In the genomic region with DNA sequence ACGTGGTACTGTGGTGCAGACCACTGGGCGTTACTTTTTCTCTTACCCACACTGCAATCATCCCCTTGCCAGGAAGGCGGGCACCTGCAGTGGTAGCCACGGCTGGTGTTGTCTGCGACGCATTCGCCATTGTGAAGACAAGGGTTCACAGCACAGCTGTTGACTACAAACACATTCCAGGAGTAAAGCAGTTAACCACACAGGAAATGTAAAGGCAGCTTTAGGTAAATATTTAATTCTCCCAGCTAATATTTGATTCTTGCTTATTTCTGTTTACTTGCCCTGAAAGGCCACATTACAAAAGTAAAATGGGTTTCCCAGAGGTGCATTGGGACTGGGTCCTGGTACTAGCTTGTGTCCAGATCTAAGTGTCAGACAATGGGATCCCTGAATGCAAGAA, we compare ENCODE assay signal across 1 cellular context.
TF ChIP-seq lines count a peak whose summit lies in the region.

No MANE protein-coding gene starts in this region.

TF ChIP-seq in HepG2, 621 proteins besides CTCF, POLR2A, EP300 and RAD21 (continued from another document and continues in another):
- TF ChIP-seq, protein P1, sequence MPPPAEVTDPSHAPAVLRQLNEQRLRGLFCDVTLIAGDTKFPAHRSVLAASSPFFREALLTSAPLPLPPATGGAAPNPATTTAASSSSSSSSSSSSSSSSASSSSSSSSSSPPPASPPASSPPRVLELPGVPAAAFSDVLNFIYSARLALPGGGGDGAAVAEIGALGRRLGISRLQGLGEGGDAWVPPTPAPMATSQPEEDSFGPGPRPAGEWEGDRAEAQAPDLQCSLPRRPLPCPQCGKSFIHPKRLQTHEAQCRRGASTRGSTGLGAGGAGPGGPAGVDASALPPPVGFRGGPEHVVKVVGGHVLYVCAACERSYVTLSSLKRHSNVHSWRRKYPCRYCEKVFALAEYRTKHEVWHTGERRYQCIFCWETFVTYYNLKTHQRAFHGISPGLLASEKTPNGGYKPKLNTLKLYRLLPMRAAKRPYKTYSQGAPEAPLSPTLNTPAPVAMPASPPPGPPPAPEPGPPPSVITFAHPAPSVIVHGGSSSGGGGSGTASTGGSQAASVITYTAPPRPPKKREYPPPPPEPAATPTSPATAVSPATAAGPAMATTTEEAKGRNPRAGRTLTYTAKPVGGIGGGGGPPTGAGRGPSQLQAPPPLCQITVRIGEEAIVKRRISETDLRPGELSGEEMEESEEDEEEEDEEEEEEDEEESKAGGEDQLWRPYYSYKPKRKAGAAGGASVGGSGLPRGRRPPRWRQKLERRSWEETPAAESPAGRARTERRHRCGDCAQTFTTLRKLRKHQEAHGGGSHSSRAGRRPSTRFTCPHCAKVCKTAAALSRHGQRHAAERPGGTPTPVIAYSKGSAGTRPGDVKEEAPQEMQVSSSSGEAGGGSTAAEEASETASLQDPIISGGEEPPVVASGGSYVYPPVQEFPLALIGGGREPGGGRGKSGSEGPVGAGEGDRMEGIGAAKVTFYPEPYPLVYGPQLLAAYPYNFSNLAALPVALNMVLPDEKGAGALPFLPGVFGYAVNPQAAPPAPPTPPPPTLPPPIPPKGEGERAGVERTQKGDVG (CRISPR knock-in tag; IDR thresholded peaks at IDR 0.05; ENCODE audit: borderline replicate concordance): peak; percentile 90; the same call in 1 of the 2 replicates
- no peak for TF ChIP-seq MATR3 (CRISPR knock-in tag; IDR thresholded peaks at IDR 0.05)
- TF ChIP-seq, protein P2, sequence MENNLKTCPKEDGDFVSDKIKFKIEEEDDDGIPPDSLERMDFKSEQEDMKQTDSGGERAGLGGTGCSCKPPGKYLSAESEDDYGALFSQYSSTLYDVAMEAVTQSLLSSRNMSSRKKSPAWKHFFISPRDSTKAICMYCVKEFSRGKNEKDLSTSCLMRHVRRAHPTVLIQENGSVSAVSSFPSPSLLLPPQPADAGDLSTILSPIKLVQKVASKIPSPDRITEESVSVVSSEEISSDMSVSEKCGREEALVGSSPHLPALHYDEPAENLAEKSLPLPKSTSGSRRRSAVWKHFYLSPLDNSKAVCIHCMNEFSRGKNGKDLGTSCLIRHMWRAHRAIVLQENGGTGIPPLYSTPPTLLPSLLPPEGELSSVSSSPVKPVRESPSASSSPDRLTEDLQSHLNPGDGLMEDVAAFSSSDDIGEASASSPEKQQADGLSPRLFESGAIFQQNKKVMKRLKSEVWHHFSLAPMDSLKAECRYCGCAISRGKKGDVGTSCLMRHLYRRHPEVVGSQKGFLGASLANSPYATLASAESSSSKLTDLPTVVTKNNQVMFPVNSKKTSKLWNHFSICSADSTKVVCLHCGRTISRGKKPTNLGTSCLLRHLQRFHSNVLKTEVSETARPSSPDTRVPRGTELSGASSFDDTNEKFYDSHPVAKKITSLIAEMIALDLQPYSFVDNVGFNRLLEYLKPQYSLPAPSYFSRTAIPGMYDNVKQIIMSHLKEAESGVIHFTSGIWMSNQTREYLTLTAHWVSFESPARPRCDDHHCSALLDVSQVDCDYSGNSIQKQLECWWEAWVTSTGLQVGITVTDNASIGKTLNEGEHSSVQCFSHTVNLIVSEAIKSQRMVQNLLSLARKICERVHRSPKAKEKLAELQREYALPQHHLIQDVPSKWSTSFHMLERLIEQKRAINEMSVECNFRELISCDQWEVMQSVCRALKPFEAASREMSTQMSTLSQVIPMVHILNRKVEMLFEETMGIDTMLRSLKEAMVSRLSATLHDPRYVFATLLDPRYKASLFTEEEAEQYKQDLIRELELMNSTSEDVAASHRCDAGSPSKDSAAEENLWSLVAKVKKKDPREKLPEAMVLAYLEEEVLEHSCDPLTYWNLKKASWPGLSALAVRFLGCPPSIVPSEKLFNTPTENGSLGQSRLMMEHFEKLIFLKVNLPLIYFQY (CRISPR knock-in tag; IDR thresholded peaks at IDR 0.05; ENCODE audit: borderline replicate concordance): peak; percentile 76
- TF ChIP-seq, protein P3, sequence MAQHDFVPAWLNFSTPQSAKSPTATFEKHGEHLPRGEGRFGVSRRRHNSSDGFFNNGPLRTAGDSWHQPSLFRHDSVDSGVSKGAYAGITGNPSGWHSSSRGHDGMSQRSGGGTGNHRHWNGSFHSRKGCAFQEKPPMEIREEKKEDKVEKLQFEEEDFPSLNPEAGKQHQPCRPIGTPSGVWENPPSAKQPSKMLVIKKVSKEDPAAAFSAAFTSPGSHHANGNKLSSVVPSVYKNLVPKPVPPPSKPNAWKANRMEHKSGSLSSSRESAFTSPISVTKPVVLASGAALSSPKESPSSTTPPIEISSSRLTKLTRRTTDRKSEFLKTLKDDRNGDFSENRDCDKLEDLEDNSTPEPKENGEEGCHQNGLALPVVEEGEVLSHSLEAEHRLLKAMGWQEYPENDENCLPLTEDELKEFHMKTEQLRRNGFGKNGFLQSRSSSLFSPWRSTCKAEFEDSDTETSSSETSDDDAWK (CRISPR knock-in tag; IDR thresholded peaks at IDR 0.05): no peak
- TF ChIP-seq, protein P4, sequence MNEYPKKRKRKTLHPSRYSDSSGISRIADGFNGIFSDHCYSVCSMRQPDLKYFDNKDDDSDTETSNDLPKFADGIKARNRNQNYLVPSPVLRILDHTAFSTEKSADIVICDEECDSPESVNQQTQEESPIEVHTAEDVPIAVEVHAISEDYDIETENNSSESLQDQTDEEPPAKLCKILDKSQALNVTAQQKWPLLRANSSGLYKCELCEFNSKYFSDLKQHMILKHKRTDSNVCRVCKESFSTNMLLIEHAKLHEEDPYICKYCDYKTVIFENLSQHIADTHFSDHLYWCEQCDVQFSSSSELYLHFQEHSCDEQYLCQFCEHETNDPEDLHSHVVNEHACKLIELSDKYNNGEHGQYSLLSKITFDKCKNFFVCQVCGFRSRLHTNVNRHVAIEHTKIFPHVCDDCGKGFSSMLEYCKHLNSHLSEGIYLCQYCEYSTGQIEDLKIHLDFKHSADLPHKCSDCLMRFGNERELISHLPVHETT (CRISPR knock-in tag; conservative IDR thresholded peaks at IDR 0.05): no peak
- peak; percentile 74 for TF ChIP-seq HOXA3 (CRISPR knock-in tag; IDR thresholded peaks at IDR 0.05)
- TF ChIP-seq, protein P5, sequence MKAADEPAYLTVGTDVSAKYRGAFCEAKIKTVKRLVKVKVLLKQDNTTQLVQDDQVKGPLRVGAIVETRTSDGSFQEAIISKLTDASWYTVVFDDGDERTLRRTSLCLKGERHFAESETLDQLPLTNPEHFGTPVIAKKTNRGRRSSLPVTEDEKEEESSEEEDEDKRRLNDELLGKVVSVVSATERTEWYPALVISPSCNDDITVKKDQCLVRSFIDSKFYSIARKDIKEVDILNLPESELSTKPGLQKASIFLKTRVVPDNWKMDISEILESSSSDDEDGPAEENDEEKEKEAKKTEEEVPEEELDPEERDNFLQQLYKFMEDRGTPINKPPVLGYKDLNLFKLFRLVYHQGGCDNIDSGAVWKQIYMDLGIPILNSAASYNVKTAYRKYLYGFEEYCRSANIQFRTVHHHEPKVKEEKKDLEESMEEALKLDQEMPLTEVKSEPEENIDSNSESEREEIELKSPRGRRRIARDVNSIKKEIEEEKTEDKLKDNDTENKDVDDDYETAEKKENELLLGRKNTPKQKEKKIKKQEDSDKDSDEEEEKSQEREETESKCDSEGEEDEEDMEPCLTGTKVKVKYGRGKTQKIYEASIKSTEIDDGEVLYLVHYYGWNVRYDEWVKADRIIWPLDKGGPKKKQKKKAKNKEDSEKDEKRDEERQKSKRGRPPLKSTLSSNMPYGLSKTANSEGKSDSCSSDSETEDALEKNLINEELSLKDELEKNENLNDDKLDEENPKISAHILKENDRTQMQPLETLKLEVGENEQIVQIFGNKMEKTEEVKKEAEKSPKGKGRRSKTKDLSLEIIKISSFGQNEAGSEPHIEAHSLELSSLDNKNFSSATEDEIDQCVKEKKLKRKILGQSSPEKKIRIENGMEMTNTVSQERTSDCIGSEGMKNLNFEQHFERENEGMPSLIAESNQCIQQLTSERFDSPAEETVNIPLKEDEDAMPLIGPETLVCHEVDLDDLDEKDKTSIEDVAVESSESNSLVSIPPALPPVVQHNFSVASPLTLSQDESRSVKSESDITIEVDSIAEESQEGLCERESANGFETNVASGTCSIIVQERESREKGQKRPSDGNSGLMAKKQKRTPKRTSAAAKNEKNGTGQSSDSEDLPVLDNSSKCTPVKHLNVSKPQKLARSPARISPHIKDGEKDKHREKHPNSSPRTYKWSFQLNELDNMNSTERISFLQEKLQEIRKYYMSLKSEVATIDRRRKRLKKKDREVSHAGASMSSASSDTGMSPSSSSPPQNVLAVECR (CRISPR knock-in tag; IDR thresholded peaks at IDR 0.05; ENCODE audit: borderline replicate concordance): no peak
- TF ChIP-seq BORCS8-MEF2B (CRISPR knock-in tag; IDR thresholded peaks at IDR 0.05): no peak
- TF ChIP-seq NFE2L1 (CRISPR knock-in tag; IDR thresholded peaks at IDR 0.05; ENCODE audit: borderline replicate concordance): no peak
- TF ChIP-seq RXRB (CRISPR knock-in tag; IDR thresholded peaks at IDR 0.05; ENCODE audit: borderline replicate concordance): peak; percentile 61
- TF ChIP-seq, protein P6, sequence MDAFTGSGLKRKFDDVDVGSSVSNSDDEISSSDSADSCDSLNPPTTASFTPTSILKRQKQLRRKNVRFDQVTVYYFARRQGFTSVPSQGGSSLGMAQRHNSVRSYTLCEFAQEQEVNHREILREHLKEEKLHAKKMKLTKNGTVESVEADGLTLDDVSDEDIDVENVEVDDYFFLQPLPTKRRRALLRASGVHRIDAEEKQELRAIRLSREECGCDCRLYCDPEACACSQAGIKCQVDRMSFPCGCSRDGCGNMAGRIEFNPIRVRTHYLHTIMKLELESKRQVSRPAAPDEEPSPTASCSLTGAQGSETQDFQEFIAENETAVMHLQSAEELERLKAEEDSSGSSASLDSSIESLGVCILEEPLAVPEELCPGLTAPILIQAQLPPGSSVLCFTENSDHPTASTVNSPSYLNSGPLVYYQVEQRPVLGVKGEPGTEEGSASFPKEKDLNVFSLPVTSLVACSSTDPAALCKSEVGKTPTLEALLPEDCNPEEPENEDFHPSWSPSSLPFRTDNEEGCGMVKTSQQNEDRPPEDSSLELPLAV (CRISPR knock-in tag; conservative IDR thresholded peaks at IDR 0.05; ENCODE audit: low read depth): no peak
- TF ChIP-seq ZNF263 (CRISPR knock-in tag; IDR thresholded peaks at IDR 0.05): no peak
- no peak for TF ChIP-seq NBN (conservative IDR thresholded peaks at IDR 0.05)
- no peak for TF ChIP-seq ZNF644 (CRISPR knock-in tag; IDR thresholded peaks at IDR 0.05; ENCODE audit: low read depth)
- TF ChIP-seq, protein P7, sequence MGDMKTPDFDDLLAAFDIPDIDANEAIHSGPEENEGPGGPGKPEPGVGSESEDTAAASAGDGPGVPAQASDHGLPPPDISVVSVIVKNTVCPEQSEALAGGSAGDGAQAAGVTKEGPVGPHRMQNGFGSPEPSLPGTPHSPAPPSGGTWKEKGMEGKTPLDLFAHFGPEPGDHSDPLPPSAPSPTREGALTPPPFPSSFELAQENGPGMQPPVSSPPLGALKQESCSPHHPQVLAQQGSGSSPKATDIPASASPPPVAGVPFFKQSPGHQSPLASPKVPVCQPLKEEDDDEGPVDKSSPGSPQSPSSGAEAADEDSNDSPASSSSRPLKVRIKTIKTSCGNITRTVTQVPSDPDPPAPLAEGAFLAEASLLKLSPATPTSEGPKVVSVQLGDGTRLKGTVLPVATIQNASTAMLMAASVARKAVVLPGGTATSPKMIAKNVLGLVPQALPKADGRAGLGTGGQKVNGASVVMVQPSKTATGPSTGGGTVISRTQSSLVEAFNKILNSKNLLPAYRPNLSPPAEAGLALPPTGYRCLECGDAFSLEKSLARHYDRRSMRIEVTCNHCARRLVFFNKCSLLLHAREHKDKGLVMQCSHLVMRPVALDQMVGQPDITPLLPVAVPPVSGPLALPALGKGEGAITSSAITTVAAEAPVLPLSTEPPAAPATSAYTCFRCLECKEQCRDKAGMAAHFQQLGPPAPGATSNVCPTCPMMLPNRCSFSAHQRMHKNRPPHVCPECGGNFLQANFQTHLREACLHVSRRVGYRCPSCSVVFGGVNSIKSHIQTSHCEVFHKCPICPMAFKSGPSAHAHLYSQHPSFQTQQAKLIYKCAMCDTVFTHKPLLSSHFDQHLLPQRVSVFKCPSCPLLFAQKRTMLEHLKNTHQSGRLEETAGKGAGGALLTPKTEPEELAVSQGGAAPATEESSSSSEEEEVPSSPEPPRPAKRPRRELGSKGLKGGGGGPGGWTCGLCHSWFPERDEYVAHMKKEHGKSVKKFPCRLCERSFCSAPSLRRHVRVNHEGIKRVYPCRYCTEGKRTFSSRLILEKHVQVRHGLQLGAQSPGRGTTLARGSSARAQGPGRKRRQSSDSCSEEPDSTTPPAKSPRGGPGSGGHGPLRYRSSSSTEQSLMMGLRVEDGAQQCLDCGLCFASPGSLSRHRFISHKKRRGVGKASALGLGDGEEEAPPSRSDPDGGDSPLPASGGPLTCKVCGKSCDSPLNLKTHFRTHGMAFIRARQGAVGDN (CRISPR knock-in tag; IDR thresholded peaks at IDR 0.05): peak; percentile 61
- 0 out of 2 replicates have a peak, but pooled peaks have one; percentile 24 for TF ChIP-seq PPARG (CRISPR knock-in tag; conservative IDR thresholded peaks at IDR 0.05)
- no peak for TF ChIP-seq POGZ (CRISPR knock-in tag; IDR thresholded peaks at IDR 0.05)
- peak; percentile 82 for TF ChIP-seq TEAD3 (CRISPR knock-in tag; optimal IDR thresholded peaks at IDR 0.05; ENCODE audit: borderline replicate concordance)
- TF ChIP-seq, protein P8, sequence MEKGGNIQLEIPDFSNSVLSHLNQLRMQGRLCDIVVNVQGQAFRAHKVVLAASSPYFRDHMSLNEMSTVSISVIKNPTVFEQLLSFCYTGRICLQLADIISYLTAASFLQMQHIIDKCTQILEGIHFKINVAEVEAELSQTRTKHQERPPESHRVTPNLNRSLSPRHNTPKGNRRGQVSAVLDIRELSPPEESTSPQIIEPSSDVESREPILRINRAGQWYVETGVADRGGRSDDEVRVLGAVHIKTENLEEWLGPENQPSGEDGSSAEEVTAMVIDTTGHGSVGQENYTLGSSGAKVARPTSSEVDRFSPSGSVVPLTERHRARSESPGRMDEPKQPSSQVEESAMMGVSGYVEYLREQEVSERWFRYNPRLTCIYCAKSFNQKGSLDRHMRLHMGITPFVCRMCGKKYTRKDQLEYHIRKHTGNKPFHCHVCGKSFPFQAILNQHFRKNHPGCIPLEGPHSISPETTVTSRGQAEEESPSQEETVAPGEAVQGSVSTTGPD (CRISPR knock-in tag; IDR thresholded peaks at IDR 0.05): no peak
- TF ChIP-seq, protein P9, sequence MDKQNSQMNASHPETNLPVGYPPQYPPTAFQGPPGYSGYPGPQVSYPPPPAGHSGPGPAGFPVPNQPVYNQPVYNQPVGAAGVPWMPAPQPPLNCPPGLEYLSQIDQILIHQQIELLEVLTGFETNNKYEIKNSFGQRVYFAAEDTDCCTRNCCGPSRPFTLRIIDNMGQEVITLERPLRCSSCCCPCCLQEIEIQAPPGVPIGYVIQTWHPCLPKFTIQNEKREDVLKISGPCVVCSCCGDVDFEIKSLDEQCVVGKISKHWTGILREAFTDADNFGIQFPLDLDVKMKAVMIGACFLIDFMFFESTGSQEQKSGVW (CRISPR knock-in tag; IDR thresholded peaks at IDR 0.05; ENCODE audit: borderline replicate concordance): no peak
